In genomic region chr4:174739576-174739975, GRCh38 we compare ENCODE assay signal across 25 cellular contexts.
"Had no signal": no experiment of that assay in that cellular context is flagged by ENCODE, and none has a peak within 500 bp of the region (broad histone marks: within the 10 kb centered on the region; RNA-seq: fewer than 3 reads in every experiment).

No MANE protein-coding gene starts in this region.

- DNase-seq: activated CD4-positive, alpha-beta T cell treated with anti-CD3 and anti-CD28 coated beads, Interleukin-2, amount 10 ng/mL, durations not matched to agents 7 days and 5 days; activated CD4-positive, alpha-beta T cell treated with anti-CD3 and anti-CD28 coated beads, Interleukin-2, amount 50 U/mL, for 48 hours; activated CD8-positive, alpha-beta T cell treated with anti-CD3 and anti-CD28 coated beads, Interleukin-2, amount 10 ng/mL, durations not matched to agents 7 days and 5 days; activated gamma-delta T cell; activated naive CD4-positive, alpha-beta T cell treated with Interleukin-2 at 50 U/mL for 16 hours; activated naive CD8-positive, alpha-beta T cell treated with anti-CD3 and anti-CD28 coated beads, Interleukin-2, amount 10 ng/mL, durations not matched to agents 7 days and 5 days; activated T-cell treated with anti-CD3 and anti-CD28 coated beads, Interleukin-2, amount 50 U/mL, for 24 hours; amygdala; caudate nucleus; cerebellar nuclear complex; NCI-H1105; NCI-H1417 treated with DMSO at 0.1 percent for 48 hours; NCI-H1930; NCI-H2081 treated with DMSO at 0.1 percent for 48 hours; NCI-H345; NCI-H524 treated with DMSO at 0.1 percent for 48 hours; PC-3; Peyer's patch; RPMI8226; SHP77; SJCRH30 had no signal

- FAIRE-seq: TTC549 had no signal

- H3K27me3 ChIP-seq: ascending aorta, Peyer's patch, SJCRH30 had no signal

- H3K4me1 ChIP-seq: ascending aorta, Peyer's patch, SJCRH30 had no signal

- H3K36me3 ChIP-seq: ascending aorta, Peyer's patch, SJCRH30 had no signal

- ATAC-seq: activated CD8-positive, alpha-beta T cell treated with anti-CD3 and anti-CD28 coated beads, Interleukin-2, amount 10 ng/mL, durations not matched to agents 7 days and 5 days; PC-3 had no signal

- H3K9me3 ChIP-seq: ascending aorta, Peyer's patch, SJCRH30 had no signal

- H3K4me3 ChIP-seq: ascending aorta, Peyer's patch, SJCRH30, SK-N-MC had no signal

- H3K27ac ChIP-seq: ascending aorta, KMS-11, Peyer's patch, SJCRH30, SK-N-MC had no signal
